8 cellular contexts compared by ENCODE assay signal in genomic region chr4:7827566-7827965, GRCh38.
DNase-seq lines count a peak whose midpoint lies in the region; ATAC-seq and TF ChIP-seq lines count a peak whose summit lies in the region.

No MANE protein-coding gene starts in this region.

- BruUV-seq in PC-9 (replicated peaks; lab: Mats Ljungman, UMichigan), result no TSS peak

- H2AFZ ChIP-seq in PC-9 (no peak overlapping the region), osteoblast (ENCODE audit: low read length) (no peak overlapping the region)

- intact Hi-C loops in PC-9 (cut with micrococcal nuclease; ENCODE audit: unreplicated experiment), result loop anchor here (5.0 kb wide), 1 partner anchor 45 kb away; no protein-coding TSS in a partner anchor

- H3K9me2 ChIP-seq in PC-9 (ENCODE audit: insufficient read depth), result no peaks in the 10 kb centered on the region

- H3K9ac ChIP-seq in BLaER1 treated with 17β-estradiol and CSF1 and Interleukin-3, amounts not matched to agents 10 nM and 100 nM, result peak overlapping the region in 8 of 11 experiments; percentile 36 to 72 (median 66); a peak in 9 of 22 replicates

- H3K36me3 ChIP-seq in BLaER1 treated with 17β-estradiol and CSF1 and Interleukin-3, amounts not matched to agents 10 nM and 100 nM, result peaks cover 0 to 11% (median 0%) of the 10 kb centered on the region in 11 experiments; a peak in 2 of 22 replicates
- peaks cover 15% of the 10 kb centered on the region; the same call in 1 of the 2 replicates for H3K36me3 ChIP-seq in PC-9 (ENCODE audit: low read depth)
- no peaks in the 10 kb centered on the region for H3K36me3 ChIP-seq in effector memory CD4-positive, alpha-beta T cell (ENCODE audit: control insufficient read depth, insufficient read depth, low read length)
- H3K36me3 ChIP-seq in osteoblast (ENCODE audit: insufficient read depth, low read length), result peaks cover 89% of the 10 kb centered on the region

- DNase-seq in PC-9 (no peak), osteoblast (ENCODE audit: insufficient read length, low spot score, missing footprints) (no peak), NCI-H526 treated with DMSO at 0.1 percent for 48 hours (lab: John Stamatoyannopoulos, UW) (no peak), nucleus accumbens (lab: John Stamatoyannopoulos, UW) (no peak)
- DNase-seq in effector memory CD4-positive, alpha-beta T cell, result no peak

- H3K27ac ChIP-seq in BLaER1 treated with 17β-estradiol and CSF1 and Interleukin-3, amounts not matched to agents 10 nM and 100 nM, result peak overlapping the region in 10 of 11 experiments; percentile 72 to 88 (median 81); a peak in 20 of 22 replicates
- H3K27ac ChIP-seq in PC-9 (peak overlapping the region; percentile 80), osteoblast (ENCODE audit: low read depth, low read length) (peak overlapping the region; percentile 99)
- peak overlapping the region; percentile 75 for H3K27ac ChIP-seq in effector memory CD4-positive, alpha-beta T cell (ENCODE audit: insufficient read depth, low read length, poor library complexity, severe bottlenecking)

- peaks cover 45% of the 10 kb centered on the region for H3F3A ChIP-seq in PC-9 (ENCODE audit: insufficient read depth, low read depth)

- CTCF ChIA-PET in PC-9 (lab: Charles Lee), result interaction anchor here (0.6 kb wide), 1 partner anchor 15 kb away, joined by 9 read pairs; no protein-coding TSS in a partner anchor

- POLR2A ChIA-PET in PC-9 (lab: Charles Lee; ENCODE audit: unreplicated experiment), result no interaction called here

- ATAC-seq in HG02840 (IDR thresholded peaks at IDR 0.05; ENCODE audit: low FRiP score, unreplicated experiment), result no peak
- ATAC-seq in GM21825 (IDR thresholded peaks at IDR 0.05; ENCODE audit: unreplicated experiment), result no peak

- H4K20me1 ChIP-seq in BLaER1 treated with 17β-estradiol and CSF1 and Interleukin-3, amounts not matched to agents 10 nM and 100 nM, result no peaks in the 10 kb centered on the region
- H4K20me1 ChIP-seq in PC-9 (ENCODE audit: insufficient read depth) (no peaks in the 10 kb centered on the region), osteoblast (ENCODE audit: insufficient read depth, low read length) (no peaks in the 10 kb centered on the region)

- peaks cover 53 to 67% (median 62%) of the 10 kb centered on the region in 10 experiments for H3K4me1 ChIP-seq in BLaER1 treated with 17β-estradiol and CSF1 and Interleukin-3, amounts not matched to agents 10 nM and 100 nM
- H3K4me1 ChIP-seq in PC-9 (replicated peaks; ENCODE audit: insufficient read depth) (peaks cover 20% of the 10 kb centered on the region), osteoblast (ENCODE audit: insufficient read depth, low read length) (peaks cover 92% of the 10 kb centered on the region)
- peaks cover 26% of the 10 kb centered on the region for H3K4me1 ChIP-seq in effector memory CD4-positive, alpha-beta T cell (ENCODE audit: control insufficient read depth, insufficient read depth, low read length, poor library complexity, severe bottlenecking)

- peaks cover 38% of the 10 kb centered on the region for H3K79me2 ChIP-seq in PC-9 (ENCODE audit: low read depth)
- H3K79me2 ChIP-seq in osteoblast (ENCODE audit: insufficient read depth, low read length), result peaks cover 84% of the 10 kb centered on the region

- no peaks in the 10 kb centered on the region for H3K27me3 ChIP-seq in BLaER1 treated with 17β-estradiol and CSF1 and Interleukin-3, amounts not matched to agents 10 nM and 100 nM
- H3K27me3 ChIP-seq in PC-9 (ENCODE audit: insufficient read depth, low read depth), result no peaks in the 10 kb centered on the region
- no peaks in the 10 kb centered on the region for H3K27me3 ChIP-seq in effector memory CD4-positive, alpha-beta T cell (replicated peaks; ENCODE audit: control insufficient read depth, insufficient read depth, low read length, poor library complexity, severe bottlenecking)
- no peaks in the 10 kb centered on the region for H3K27me3 ChIP-seq in osteoblast (ENCODE audit: insufficient read depth, low read length)

- peaks cover 0 to 18% (median 12%) of the 10 kb centered on the region in 11 experiments; a peak in 16 of 22 replicates for H3K9me3 ChIP-seq in BLaER1 treated with 17β-estradiol and CSF1 and Interleukin-3, amounts not matched to agents 10 nM and 100 nM (replicated peaks in 1 of 11)
- no peaks in the 10 kb centered on the region for H3K9me3 ChIP-seq in PC-9 (ENCODE audit: insufficient read depth, low read depth)
- H3K9me3 ChIP-seq in effector memory CD4-positive, alpha-beta T cell (ENCODE audit: control insufficient read depth, low read length), result no peaks in the 10 kb centered on the region
- H3K9me3 ChIP-seq in osteoblast (ENCODE audit: low read depth, low read length), result no peaks in the 10 kb centered on the region

- no peak overlapping the region for H3K4me3 ChIP-seq in BLaER1 treated with 17β-estradiol and CSF1 and Interleukin-3, amounts not matched to agents 10 nM and 100 nM
- H3K4me3 ChIP-seq in PC-9 (no peak overlapping the region), osteoblast (ENCODE audit: insufficient read depth, low read length) (no peak overlapping the region)
- peak overlapping the region; percentile 15 for H3K4me3 ChIP-seq in effector memory CD4-positive, alpha-beta T cell (ENCODE audit: insufficient read depth, low read depth, low read length, poor library complexity, severe bottlenecking)

- peak overlapping the region; percentile 59 to 87 (median 75) for H3K4me2 ChIP-seq in BLaER1 treated with 17β-estradiol and CSF1 and Interleukin-3, amounts not matched to agents 10 nM and 100 nM
- H3K4me2 ChIP-seq in PC-9 (peak overlapping the region; percentile 67), osteoblast (ENCODE audit: insufficient read depth, low read length) (peak overlapping the region; percentile 68)

- TF ChIP-seq CTCF in PC-9 (conservative IDR thresholded peaks at IDR 0.05) (no peak), osteoblast (IDR thresholded peaks at IDR 0.05; ENCODE audit: extremely low read depth, low read depth, low read length) (no peak)
